In genomic region chr15:78759361-78759998, GRCh38 we compare ENCODE assay signal across 9 cellular contexts. TPM values are rescaled to one million over a fixed set of nuclear protein-coding genes. Genes with fewer than 3 reads are reported as not detected.
DNase-seq lines count a peak whose midpoint lies in the region; ATAC-seq and TF ChIP-seq lines count a peak whose summit lies in the region.
"Not testable (repeated sequence)": the region's sequence is repeated elsewhere in the genome, so short reads cannot be mapped to it uniquely, and the experiment has no call there.
"Had no signal": no experiment of that assay in that cellular context is flagged by ENCODE, and none has a peak within 500 bp of the region (broad histone marks: within the 10 kb centered on the region; RNA-seq: fewer than 3 reads in every experiment).

No MANE protein-coding gene starts in this region.

- H3K27ac ChIP-seq in IMR-90 (ENCODE audit: insufficient read depth, low read length) (0 out of 2 replicates have a peak overlapping the region, but pooled peaks have one; percentile 1), coronary artery (peak overlapping the region; percentile 74 to 87), psoas muscle (peak overlapping the region; percentile 80), stomach (peak overlapping the region in 4 of 5 donors; percentile 33 to 66 (median 60)), urinary bladder (ENCODE audit: low read depth) (peak overlapping the region; percentile 6)
- H3K27ac ChIP-seq in mesenchymal stem cell (ENCODE audit: low read length, poor library complexity, severe bottlenecking), result not testable (repeated sequence)

- H2AFZ ChIP-seq in IMR-90 (replicated peaks; ENCODE audit: low read length, poor library complexity); mesenchymal stem cell (ENCODE audit: low read depth, low read length): not testable (repeated sequence)

- not testable (repeated sequence) for BruUV-seq in IMR-90 (replicated peaks; lab: Mats Ljungman, UMichigan)

- not testable (repeated sequence) for H4K91ac ChIP-seq in IMR-90 (ENCODE audit: insufficient read depth, low read depth, low read length); mesenchymal stem cell (ENCODE audit: low read length)

- in situ Hi-C loops in IMR-90 (cut with MboI; ENCODE audit: low sequenced_read_pairs), result not testable (repeated sequence)

- not testable (repeated sequence) for H2AK5ac ChIP-seq in IMR-90 (ENCODE audit: low read depth, low read length); mesenchymal stem cell (ENCODE audit: low read length, severe bottlenecking)

- not testable (repeated sequence) for H3K9ac ChIP-seq in IMR-90 (ENCODE audit: low read depth, low read length); mesenchymal stem cell (ENCODE audit: low read length)

- H3K9me1 ChIP-seq in IMR-90 (ENCODE audit: insufficient read depth, low read length), result not testable (repeated sequence)

- not testable (repeated sequence) for ATAC-seq in IMR-90 (ENCODE audit: low read depth); activated B cell treated with CpG ODN at 0.5 μM for 24 hours (ENCODE audit: low read depth); psoas muscle
- peak in 1 of 2 donors; percentile 1 for ATAC-seq in left cardiac atrium

- H2BK15ac ChIP-seq in IMR-90 (ENCODE audit: low read depth, low read length), result not testable (repeated sequence)
- H2BK15ac ChIP-seq in mesenchymal stem cell (ENCODE audit: low read depth, poor library complexity, severe bottlenecking), result peak overlapping the region; percentile 26

- not testable (repeated sequence) for H3K56ac ChIP-seq in IMR-90 (ENCODE audit: extremely low read depth, insufficient read depth, low read length)

- dilution Hi-C loops in IMR-90 (cut with HindIII; ENCODE audit: low sequenced_read_pairs, unreplicated experiment), result not testable (repeated sequence)

- not testable (repeated sequence) for H3K36me3 Mint-ChIP-seq in activated B cell treated with CpG ODN at 0.5 μM for 24 hours (ENCODE audit: low read depth)

- H4K5ac ChIP-seq in IMR-90 (ENCODE audit: low read depth, low read length), result not testable (repeated sequence)

- not testable (repeated sequence) for H2AK9ac ChIP-seq in IMR-90 (replicated peaks; ENCODE audit: low read depth, low read length, poor library complexity)

- WGBS in IMR-90 (ENCODE audit: extremely low coverage in 2 of 2, insufficient read length in 1 of 2), 2 experiments, result 89% methylated on average over 6 of the region's 35 CpGs; no CpG with 5 or more reads in 1 of the 2 experiments
- WGBS in mesenchymal stem cell, result 88% methylated on average over 32 of the region's 35 CpGs
- 49 to 80% (median 57%) methylated on average over 28 to 35 of the region's 35 CpGs for WGBS in psoas muscle, 3 donors
- 78 to 95% (median 85%) methylated on average over 21 to 35 of the region's 35 CpGs for WGBS in stomach, 5 donors
- 78% methylated on average over 34 of the region's 35 CpGs for whole genome bisulfite sequencing in urinary bladder

- CTCF ChIA-PET in IMR-90 (lab: Yijun Ruan, JAX); activated B cell treated with CpG ODN at 0.5 μM for 24 hours (lab: Charles Lee): not testable (repeated sequence)

- H3K4me3 Mint-ChIP-seq in activated B cell treated with CpG ODN at 0.5 μM for 24 hours, result peak overlapping the region; percentile 38

- H3K4me2 ChIP-seq in IMR-90 (ENCODE audit: low read depth, low read length); mesenchymal stem cell (ENCODE audit: low read length, poor library complexity, severe bottlenecking): not testable (repeated sequence)

- POLR2A ChIA-PET in IMR-90 (lab: Charles Lee; ENCODE audit: unreplicated experiment), result not testable (repeated sequence)
- POLR2A ChIA-PET in activated B cell treated with CpG ODN at 0.5 μM for 24 hours (lab: Charles Lee), result interaction anchor here (0.5 to 3.3 kb wide), 3 partner anchors 114 to 263 kb away, joined by 6 to 46 read pairs (median 11); partner anchors contain the start of gene MORF4L1

- not testable (repeated sequence) for H3K9me3 Mint-ChIP-seq in activated B cell treated with CpG ODN at 0.5 μM for 24 hours

- TF ChIP-seq EP300 in stomach (IDR thresholded peaks at IDR 0.05), result not testable (repeated sequence)

- H3K4ac ChIP-seq in IMR-90 (ENCODE audit: low read depth, low read length); mesenchymal stem cell (ENCODE audit: low read depth in 1 of 2, low read length in 2 of 2): not testable (repeated sequence)

- not testable (repeated sequence) for DNase-seq in IMR-90; activated B cell treated with CpG ODN at 0.5 μM for 24 hours; coronary artery (ENCODE audit: low spot score); mesenchymal stem cell; stomach
- DNase-seq in left cardiac atrium (peak; percentile 20), psoas muscle (peak; percentile 17 to 53)

- H3K27me3 ChIP-seq in IMR-90 (ENCODE audit: control insufficient read depth, insufficient read depth, low read length); mesenchymal stem cell (ENCODE audit: control insufficient read depth in 1 of 2, insufficient read depth in 1 of 2, low read length in 2 of 2); psoas muscle (ENCODE audit: insufficient read depth in 3 of 3, low read length in 2 of 3); stomach: not testable (repeated sequence)

- H3K4me1 ChIP-seq in IMR-90 (ENCODE audit: control insufficient read depth, insufficient read depth, low read length) (peaks cover 18% of the 10 kb centered on the region), mesenchymal stem cell (ENCODE audit: control insufficient read depth, insufficient read depth, low read depth, low read length) (peaks cover 58% of the 10 kb centered on the region), psoas muscle (peaks cover 21% of the 10 kb centered on the region), stomach (peaks cover 5 to 41% (median 29%) of the 10 kb centered on the region in 4 donors)
- not testable (repeated sequence) for H3K4me1 ChIP-seq in urinary bladder (ENCODE audit: insufficient read depth)

- H2BK5ac ChIP-seq in IMR-90 (ENCODE audit: low read depth, low read length, poor library complexity, severe bottlenecking); mesenchymal stem cell (ENCODE audit: low read depth, low read length, poor library complexity, severe bottlenecking): not testable (repeated sequence)

- not testable (repeated sequence) for H3K18ac ChIP-seq in IMR-90 (ENCODE audit: low read depth, low read length)
- H3K18ac ChIP-seq in mesenchymal stem cell (ENCODE audit: low read depth in 1 of 2, low read length in 2 of 2), result peak overlapping the region in 1 of 2 experiments; percentile 70

- H3K23ac ChIP-seq in IMR-90 (ENCODE audit: low read depth, low read length); mesenchymal stem cell (ENCODE audit: low read length in 2 of 2): not testable (repeated sequence)

- not testable (repeated sequence) for H3K9me3 ChIP-seq in IMR-90 (ENCODE audit: control insufficient read depth, insufficient read depth, low read length); mesenchymal stem cell (ENCODE audit: control insufficient read depth, low read length); psoas muscle; stomach

- H4K8ac ChIP-seq in IMR-90 (ENCODE audit: low read depth in 2 of 2, low read length in 2 of 2), result peak overlapping the region in 1 of 2 experiments; percentile 16; a peak in 1 of 4 replicates
- not testable (repeated sequence) for H4K8ac ChIP-seq in mesenchymal stem cell (ENCODE audit: low read length)

- H3K14ac ChIP-seq in IMR-90 (replicated peaks; ENCODE audit: low read depth, low read length), result not testable (repeated sequence)
- H3K14ac ChIP-seq in mesenchymal stem cell (ENCODE audit: low read length in 2 of 2), result peak overlapping the region in 1 of 2 experiments; percentile 81

- H3K4me3 ChIP-seq in IMR-90 (ENCODE audit: insufficient read depth, low read depth, low read length); coronary artery; mesenchymal stem cell (ENCODE audit: insufficient read depth in 1 of 2, low read depth in 1 of 2, low read length in 2 of 2); psoas muscle; stomach; urinary bladder (ENCODE audit: low read depth, low read length): not testable (repeated sequence)

- not testable (repeated sequence) for H2BK20ac ChIP-seq in IMR-90 (ENCODE audit: low read depth, low read length)

- intact Hi-C loops in IMR-90 (cut with micrococcal nuclease); stomach (cut with DNase I; ENCODE audit: low total_unique reads): not testable (repeated sequence)
- intact Hi-C loops in activated B cell treated with CpG ODN at 0.5 μM for 24 hours (cut with micrococcal nuclease), result loop anchor here (5.0 kb wide), 2 partner anchors 423 to 1572 kb away; no protein-coding TSS in a partner anchor
- intact Hi-C loops in left cardiac atrium (cut with DNase I), result loop anchor here in 1 of 2 donors (10.0 kb wide), 1 partner anchor 115 kb away; the partner anchor contains the start of gene MORF4L1
- intact Hi-C loops in psoas muscle (cut with DNase I), result loop anchor here in 1 of 2 donors (10.0 kb wide), 1 partner anchor 455 kb away; no protein-coding TSS in a partner anchor

- not testable (repeated sequence) for H3K27me3 Mint-ChIP-seq in activated B cell treated with CpG ODN at 0.5 μM for 24 hours

- not testable (repeated sequence) for H3K36me3 ChIP-seq in IMR-90 (ENCODE audit: control insufficient read depth, insufficient read depth, low read length); psoas muscle (ENCODE audit: insufficient read depth in 1 of 2, low read depth in 1 of 2); stomach; urinary bladder (ENCODE audit: insufficient read depth)
- H3K36me3 ChIP-seq in mesenchymal stem cell (ENCODE audit: control insufficient read depth in 1 of 2, insufficient read depth in 2 of 2, low read depth in 1 of 2, low read length in 2 of 2), result peaks cover 0 to 12% of the 10 kb centered on the region in 2 experiments

- not testable (repeated sequence) for H2BK120ac ChIP-seq in IMR-90 (ENCODE audit: low read depth, low read length); mesenchymal stem cell (ENCODE audit: low read depth, low read length)

- not testable (repeated sequence) for TF ChIP-seq POLR2A in IMR-90 (IDR thresholded peaks at IDR 0.05; ENCODE audit: low read depth, low read length); stomach (IDR thresholded peaks at IDR 0.05)

- not testable (repeated sequence) for TF ChIP-seq CTCF in IMR-90 (conservative IDR thresholded peaks at IDR 0.05; ENCODE audit: low read depth, low read length); activated B cell treated with CpG ODN at 0.5 μM for 24 hours (IDR thresholded peaks at IDR 0.05); coronary artery (IDR thresholded peaks at IDR 0.05); psoas muscle (IDR thresholded peaks at IDR 0.05); stomach (IDR thresholded peaks at IDR 0.05)

- not testable (repeated sequence) for H4K20me1 ChIP-seq in IMR-90 (ENCODE audit: insufficient read depth, low read length)

- not testable (repeated sequence) for TF ChIP-seq RAD21 in IMR-90 (IDR thresholded peaks at IDR 0.05; ENCODE audit: low read length)

- H2BK12ac ChIP-seq in mesenchymal stem cell (ENCODE audit: low read length in 2 of 2), result not testable (repeated sequence)

- not testable (repeated sequence) for H3K79me1 ChIP-seq in IMR-90 (ENCODE audit: low read depth in 1 of 2, low read length in 2 of 2); mesenchymal stem cell (replicated peaks; ENCODE audit: low read length, poor library complexity, severe bottlenecking)

- peaks cover 74% of the 10 kb centered on the region for H3K4me1 Mint-ChIP-seq in activated B cell treated with CpG ODN at 0.5 μM for 24 hours

- H3K27ac Mint-ChIP-seq in activated B cell treated with CpG ODN at 0.5 μM for 24 hours, result peak overlapping the region; percentile 98

RNA-seq across cellular contexts. Expression of gene ADAMTS7, which starts 51.8 kb away (rescaled TPM):
- total RNA-seq in IMR-90 (2012; rRNA removed), result 0.83 and 1.4 TPM in 2 replicates
- polyA plus RNA-seq in IMR-90 (2012; rRNA removed), result 12.6 and 13.2 TPM in 2 replicates
- 10.8 and 17.1 TPM in 2 replicates for polyA plus RNA-seq in IMR-90 (2012; cell fraction: cytosol; rRNA removed)
- 42.6 and 102 TPM in 2 replicates for polyA plus RNA-seq in IMR-90 (2012; cell fraction: nucleus; rRNA removed; ENCODE audit: low replicate concordance)
- total RNA-seq in activated B cell treated with CpG ODN at 0.5 μM for 24 hours, result 12.0 and 14.1 TPM in 2 replicates
- 10 to 100 TPM; 35.8 to 45.9 TPM for total RNA-seq in left cardiac atrium
- polyA plus RNA-seq in mesenchymal stem cell (2013, experiment 1 of 2), result 14.1 TPM
- 13.0 TPM for polyA plus RNA-seq in mesenchymal stem cell (2013, experiment 2 of 2)
- total RNA-seq in psoas muscle, result 1 to 10 TPM in 2 of 4 donors, under 1 TPM in 2; 0.74 to 1.3 (median 0.96) TPM
- polyA plus RNA-seq in psoas muscle, result under 1 TPM; 0.32 to 0.61 (median 0.59) TPM
- total RNA-seq in stomach, result 100 to 1,000 TPM in 1 of 5 donors, 1 to 10 TPM in 4; 1.7 to 102 (median 4.0) TPM
- polyA plus RNA-seq in stomach, result 1 to 10 TPM in 1 of 3 donors, under 1 TPM in 2; 0.31 to 1.7 (median 0.65) TPM
- 9.6 TPM for total RNA-seq in urinary bladder
- polyA plus RNA-seq in urinary bladder, result 3.3 TPM
- polyA plus RNA-seq: immature natural killer cell had no signal
